In the genomic region with DNA sequence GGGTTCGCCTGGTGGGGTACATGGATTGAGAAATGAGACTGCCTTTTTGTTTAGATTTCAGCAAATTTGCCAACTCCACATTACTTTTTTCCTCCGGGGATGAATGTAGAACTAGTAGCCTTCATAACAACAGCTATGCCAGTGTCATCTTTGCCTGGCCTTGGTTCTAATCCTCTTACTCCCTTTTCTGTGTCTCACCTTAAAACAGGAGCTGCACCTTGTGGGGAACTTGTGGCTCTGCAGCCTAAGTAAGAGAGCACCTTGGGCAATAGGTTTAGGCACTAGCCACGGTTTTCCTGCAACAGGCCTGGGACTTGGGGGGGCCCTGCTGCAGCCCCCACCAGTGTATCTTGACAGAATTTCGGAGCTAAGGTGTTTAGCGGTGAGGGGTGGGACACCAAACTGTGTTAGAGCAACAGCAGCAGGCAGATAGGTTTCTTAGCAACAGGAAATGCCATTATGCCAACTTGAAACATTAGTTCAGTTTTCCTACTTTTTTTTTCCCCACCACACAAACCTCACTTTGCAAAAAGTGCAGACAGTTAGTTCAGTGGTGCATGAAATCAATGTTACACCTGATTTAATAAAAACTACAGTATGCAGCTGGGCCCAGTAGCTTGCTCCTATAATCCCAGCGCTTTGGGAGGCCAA, we compare ENCODE assay signal across 13 cellular contexts.
DNase-seq lines count a peak whose midpoint lies in the region; ATAC-seq, FAIRE-seq and TF ChIP-seq lines count a peak whose summit lies in the region.
"Had no signal": no experiment of that assay in that cellular context is flagged by ENCODE, and none has a peak within 500 bp of the region (broad histone marks: within the 10 kb centered on the region; RNA-seq: fewer than 3 reads in every experiment).

No MANE protein-coding gene starts in this region.

- H3K27me3 ChIP-seq in BE2C, result no peaks in the 10 kb centered on the region
- no peaks in the 10 kb centered on the region for H3K27me3 ChIP-seq in keratinocyte (ENCODE audit: control insufficient read depth, extremely low read depth, insufficient read depth, low read length)

- intact Hi-C loops in OCI-LY7 (cut with micrococcal nuclease; ENCODE audit: unreplicated experiment), result no loop called here

- H2AFZ ChIP-seq in OCI-LY7 (ENCODE audit: low read length) (no peak overlapping the region), keratinocyte (ENCODE audit: control insufficient read depth, low read length) (no peak overlapping the region)

- DNase-seq in BE2C (no peak), OCI-LY7 (ENCODE audit: low spot score) (peak; percentile 25), keratinocyte (ENCODE audit: low read depth, low spot score) (no peak)
- DNase-seq in stimulated activated CD8-positive, alpha-beta memory T cell treated with anti-CD3 and anti-CD28 coated beads, Interleukin-4, amount 100 ng/mL, for 48 hours, result no peak
- DNase-seq: hippocampal formation; SHP77 treated with DMSO at 0.1 percent for 48 hours; stimulated activated CD4-positive, alpha-beta T cell treated with anti-CD3 and anti-CD28 coated beads, Interleukin-2, amount 100 ng/mL, for 48 hours had no signal

- no peak overlapping the region for H3K4me3 ChIP-seq in BE2C (ENCODE audit: low read depth, low read length)
- no peak overlapping the region for H3K4me3 ChIP-seq in OCI-LY7 (ENCODE audit: low read depth, low read length, poor library complexity, severe bottlenecking)
- H3K4me3 ChIP-seq in keratinocyte (ENCODE audit: control insufficient read depth in 2 of 3, extremely low read depth in 1 of 3, insufficient read depth in 2 of 3, low read depth in 1 of 3, low read length in 3 of 3), result no peak overlapping the region

- no peaks in the 10 kb centered on the region for H3K36me3 ChIP-seq in BE2C
- no peaks in the 10 kb centered on the region for H3K36me3 ChIP-seq in OCI-LY7 (ENCODE audit: insufficient read depth, low read length)
- H3K36me3 ChIP-seq in keratinocyte (ENCODE audit: control insufficient read depth in 2 of 2, extremely low read depth in 1 of 2, insufficient read depth in 2 of 2, low read length in 2 of 2), result no peaks in the 10 kb centered on the region

- POLR2A ChIA-PET in OCI-LY7 (lab: Charles Lee), result interaction anchor here (0.7 to 1.2 kb wide), 3 partner anchors 8 to 35 kb away, joined by 4 to 6 read pairs (median 4); no protein-coding TSS in a partner anchor

- H4K20me1 ChIP-seq in OCI-LY7 (ENCODE audit: insufficient read depth, low read length), result no peaks in the 10 kb centered on the region
- H4K20me1 ChIP-seq in keratinocyte (ENCODE audit: control insufficient read depth, extremely low read depth, insufficient read depth, low read length), result no peaks in the 10 kb centered on the region

- TF ChIP-seq CTCF in BE2C (IDR thresholded peaks at IDR 0.05; ENCODE audit: low read depth, low read length) (0 out of 2 replicates have a peak, but pooled peaks have one; percentile 6), GM12873 (IDR thresholded peaks at IDR 0.05; ENCODE audit: insufficient read depth, low read depth, low read length, missing control alignments) (peak; percentile 29), OCI-LY7 (conservative IDR thresholded peaks at IDR 0.05; ENCODE audit: low read length) (0 out of 2 replicates have a peak, but pooled peaks have one; percentile 23), keratinocyte (optimal IDR thresholded peaks at IDR 0.05 in 1 of 3, IDR thresholded peaks at IDR 0.05 in 1 of 3, conservative IDR thresholded peaks at IDR 0.05 in 1 of 3; ENCODE audit: extremely low read depth in 1 of 3, insufficient read depth in 2 of 3, low read length in 3 of 3) (peak in 2 of 3 experiments; percentile 7 to 22)

- H3K79me2 ChIP-seq in OCI-LY7 (ENCODE audit: insufficient read depth, low read depth, low read length) (no peaks in the 10 kb centered on the region), keratinocyte (ENCODE audit: control insufficient read depth, insufficient read depth, low read length) (no peaks in the 10 kb centered on the region)

- H3K9ac ChIP-seq in keratinocyte (ENCODE audit: control insufficient read depth, extremely low read depth, insufficient read depth, low read length), result no peak overlapping the region

- FAIRE-seq in keratinocyte (lab: Jason Lieb, UNC), result no peak

- CTCF ChIA-PET in OCI-LY7 (lab: Charles Lee; ENCODE audit: unreplicated experiment), result interaction anchor here (0.6 to 1.0 kb wide), 2 partner anchors 11 to 635 kb away, joined by 3 to 4 read pairs; no protein-coding TSS in a partner anchor

- no peaks in the 10 kb centered on the region for H3K9me1 ChIP-seq in keratinocyte (ENCODE audit: control insufficient read depth, extremely low read depth, insufficient read depth, low read length)

- H3K4me1 ChIP-seq in BE2C, result peaks cover 63% of the 10 kb centered on the region
- peaks cover 7% of the 10 kb centered on the region for H3K4me1 ChIP-seq in OCI-LY7 (ENCODE audit: insufficient read depth, low read length, poor library complexity, severe bottlenecking)
- peaks cover 23% of the 10 kb centered on the region for H3K4me1 ChIP-seq in keratinocyte (ENCODE audit: control insufficient read depth, extremely low read depth, insufficient read depth, low read length)

- no TSS peak for BruUV-seq in OCI-LY7 (replicated peaks; lab: Mats Ljungman, UMichigan)

- no peak for ATAC-seq in HG02970 (IDR thresholded peaks at IDR 0.05; ENCODE audit: low FRiP score, unreplicated experiment)
- ATAC-seq in GM18519 (IDR thresholded peaks at IDR 0.05; ENCODE audit: low FRiP score, unreplicated experiment), result no peak
- ATAC-seq in HG03520 (IDR thresholded peaks at IDR 0.05; ENCODE audit: unreplicated experiment), result no peak
- ATAC-seq: stimulated activated effector memory CD8-positive, alpha-beta T cell treated with anti-CD3 and anti-CD28 coated beads, Interleukin-12 subunit alpha, Interleukin-12 subunit beta, amount 100 ng/mL, for 72 hours had no signal

- H3K27ac ChIP-seq in OCI-LY7 (ENCODE audit: low read depth, low read length, poor library complexity, severe bottlenecking) (no peak overlapping the region), keratinocyte (ENCODE audit: control insufficient read depth, insufficient read depth, low read length) (no peak overlapping the region)
- H3K27ac ChIP-seq: epithelial cell of prostate had no signal

- H3K9me3 ChIP-seq in BE2C (no peaks in the 10 kb centered on the region; the same call in 1 of the 2 replicates), OCI-LY7 (ENCODE audit: low read length) (0 out of 2 replicates have a peak, but pooled peaks cover 1% of the 10 kb centered on the region), keratinocyte (ENCODE audit: control insufficient read depth, low read depth, low read length) (no peaks in the 10 kb centered on the region)

- H3K4me2 ChIP-seq in OCI-LY7 (ENCODE audit: low read length), result peak overlapping the region; percentile 6; the same call in 1 of the 2 replicates
- H3K4me2 ChIP-seq in keratinocyte (ENCODE audit: control insufficient read depth, extremely low read depth, insufficient read depth, low read depth, low read length), result no peak overlapping the region

- H3K9me2 ChIP-seq in OCI-LY7 (ENCODE audit: insufficient read depth, low read length), result no peaks in the 10 kb centered on the region

- dilution Hi-C loops in keratinocyte (cut with MboI; ENCODE audit: extremely low pct_ligation_motif_present, low sequenced_read_pairs), result no loop called here
